1 cellular context compared by ENCODE assay signal in genomic region chr6:44657201-44657824, GRCh38.
TF ChIP-seq lines count a peak whose summit lies in the region.

No MANE protein-coding gene starts in this region.

TF ChIP-seq in H1, 55 proteins besides CTCF, POLR2A, EP300 and RAD21 (continued from another document):
- TF ChIP-seq USF2 (IDR thresholded peaks at IDR 0.05; ENCODE audit: low read length) (no peak), FOSL1 (IDR thresholded peaks at IDR 0.05; ENCODE audit: insufficient read depth, low read depth, low read length) (no peak), SAP30 (IDR thresholded peaks at IDR 0.05; ENCODE audit: insufficient read depth, insufficient replicate concordance, low read length) (no peak)
